1 cellular context compared by ENCODE assay signal in genomic region chr1:33237579-33237978, GRCh38.
TF ChIP-seq lines count a peak whose summit lies in the region.

No MANE protein-coding gene starts in this region.

TF ChIP-seq in HepG2, 621 proteins besides CTCF, POLR2A, EP300 and RAD21 (continued from another document and continues in another):
- TF ChIP-seq PAXIP1 (CRISPR knock-in tag; conservative IDR thresholded peaks at IDR 0.05) (no peak), USF2 (IDR thresholded peaks at IDR 0.05; ENCODE audit: low read depth, low read length) (peak; percentile 74), USF2 (CRISPR knock-in tag; IDR thresholded peaks at IDR 0.05; ENCODE audit: borderline replicate concordance) (peak; percentile 86; the same call in 1 of the 2 replicates), HMGXB4 (CRISPR knock-in tag; IDR thresholded peaks at IDR 0.05; ENCODE audit: borderline replicate concordance in 1 of 2, low read depth in 1 of 2) (no peak), ZSCAN20 (CRISPR knock-in tag; IDR thresholded peaks at IDR 0.05; ENCODE audit: borderline replicate concordance) (no peak), NFYB (CRISPR knock-in tag; IDR thresholded peaks at IDR 0.05) (peak; percentile 61), FOXC1 (CRISPR knock-in tag; IDR thresholded peaks at IDR 0.05; ENCODE audit: borderline replicate concordance) (no peak), POGZ (CRISPR knock-in tag; IDR thresholded peaks at IDR 0.05) (no peak), ZIK1 (CRISPR knock-in tag; IDR thresholded peaks at IDR 0.05; ENCODE audit: borderline replicate concordance, low read depth) (no peak), ZBTB39 (CRISPR knock-in tag; IDR thresholded peaks at IDR 0.05) (no peak), HMGXB3 (CRISPR knock-in tag; IDR thresholded peaks at IDR 0.05; ENCODE audit: borderline replicate concordance) (no peak), ZNF143 (CRISPR knock-in tag; IDR thresholded peaks at IDR 0.05) (peak; percentile 80), ZNF543 (CRISPR knock-in tag; IDR thresholded peaks at IDR 0.05) (no peak), STAG1 (CRISPR knock-in tag; IDR thresholded peaks at IDR 0.05) (no peak), TFDP1 (CRISPR knock-in tag; IDR thresholded peaks at IDR 0.05; ENCODE audit: borderline replicate concordance) (no peak), HIVEP1 (CRISPR knock-in tag; IDR thresholded peaks at IDR 0.05) (no peak), CHCHD3 (CRISPR knock-in tag; IDR thresholded peaks at IDR 0.05) (no peak), ZNF746 (CRISPR knock-in tag; IDR thresholded peaks at IDR 0.05) (no peak), SP1 (IDR thresholded peaks at IDR 0.05) (no peak), SP1 (CRISPR knock-in tag; IDR thresholded peaks at IDR 0.05) (no peak), DMTF1 (CRISPR knock-in tag; IDR thresholded peaks at IDR 0.05) (no peak), ZNF879 (CRISPR knock-in tag; IDR thresholded peaks at IDR 0.05) (no peak), ZBTB44 (CRISPR knock-in tag; IDR thresholded peaks at IDR 0.05) (no peak), ISX (CRISPR knock-in tag; conservative IDR thresholded peaks at IDR 0.05) (no peak), NKX3-1 (CRISPR knock-in tag; IDR thresholded peaks at IDR 0.05) (no peak), REL (CRISPR knock-in tag; conservative IDR thresholded peaks at IDR 0.05) (no peak), ZBTB43 (CRISPR knock-in tag; conservative IDR thresholded peaks at IDR 0.05) (no peak), JARID2 (CRISPR knock-in tag; IDR thresholded peaks at IDR 0.05; ENCODE audit: insufficient replicate concordance) (no peak), ZBTB34 (CRISPR knock-in tag; IDR thresholded peaks at IDR 0.05) (no peak), PREB (CRISPR knock-in tag; IDR thresholded peaks at IDR 0.05) (no peak), KDM6A (CRISPR knock-in tag; IDR thresholded peaks at IDR 0.05; ENCODE audit: low read depth) (no peak), CREBL2 (CRISPR knock-in tag; IDR thresholded peaks at IDR 0.05; ENCODE audit: borderline replicate concordance) (no peak)
